ENCODE assay signal across 21 cellular contexts in genomic region chr11:8031248-8032115, GRCh38.
"Had no signal": no experiment of that assay in that cellular context is flagged by ENCODE, and none has a peak within 500 bp of the region (broad histone marks: within the 10 kb centered on the region; RNA-seq: fewer than 3 reads in every experiment).

No MANE protein-coding gene starts in this region.

- H3K27me3 ChIP-seq: ascending aorta, breast epithelium, right lobe of liver, SJSA1, testis, upper lobe of right lung had no signal

- H3K9me3 Mint-ChIP-seq: activated naive CD4-positive, alpha-beta T cell treated with anti-CD3 and anti-CD28 coated beads, Interleukin-2, amount 10 ng/mL, durations not matched to agents 7 days and 5 days; dendritic cell treated with granulocyte-macrophage colony-stimulating factor and Interleukin-4, amounts not matched to agents 40 ng/mL and 50 ng/mL, for 4 days had no signal

- H3K9me3 ChIP-seq: ascending aorta, breast epithelium, esophagus squamous epithelium, right lobe of liver, SJSA1, testis, upper lobe of right lung had no signal

- H3K4me3 ChIP-seq: ascending aorta, breast epithelium, esophagus squamous epithelium, right lobe of liver, SJSA1, testis, upper lobe of right lung had no signal

- FAIRE-seq: endothelial cell of umbilical vein, small intestine had no signal

- H3K27ac Mint-ChIP-seq: activated CD4-positive, alpha-beta T cell treated with anti-CD3 and anti-CD28 coated beads for 36 hours; activated naive CD4-positive, alpha-beta T cell treated with anti-CD3 and anti-CD28 coated beads, Interleukin-2, amount 10 ng/mL, durations not matched to agents 7 days and 5 days; dendritic cell treated with granulocyte-macrophage colony-stimulating factor and Interleukin-4, amounts not matched to agents 40 ng/mL and 50 ng/mL, for 4 days had no signal

- H3K27ac ChIP-seq: ascending aorta, breast epithelium, esophagus squamous epithelium, right lobe of liver, SJSA1, testis, upper lobe of right lung had no signal

- H3K36me3 ChIP-seq: ascending aorta, breast epithelium, esophagus squamous epithelium, right lobe of liver, SJSA1, upper lobe of right lung had no signal

- H3K36me3 Mint-ChIP-seq: activated naive CD4-positive, alpha-beta T cell treated with anti-CD3 and anti-CD28 coated beads, Interleukin-2, amount 10 ng/mL, durations not matched to agents 7 days and 5 days had no signal

- DNase-seq: activated CD4-positive, alpha-beta T cell treated with anti-CD3 and anti-CD28 coated beads for 36 hours; activated CD4-positive, alpha-beta T cell treated with anti-CD3 and anti-CD28 coated beads, Interleukin-2, amount 50 U/mL, for 48 hours; activated effector memory CD4-positive, alpha-beta T cell treated with Interleukin-2 at 50 U/mL for 16 hours; activated naive CD4-positive, alpha-beta T cell treated with anti-CD3 and anti-CD28 coated beads, Interleukin-2, amount 10 ng/mL, durations not matched to agents 7 days and 5 days; activated T-cell treated with anti-CD3 and anti-CD28 coated beads, Interleukin-2, amount 50 U/mL, for 48 hours; cerebellar nuclear complex; effector memory CD4-positive, alpha-beta T cell; esophagus squamous epithelium; left colon; right lobe of liver; small intestine; stimulated activated CD4-positive, alpha-beta T cell treated with anti-CD3 and anti-CD28 coated beads, Interleukin-4, amount 100 ng/mL, for 1 hour; SW 1271; T-helper 2 cell; testis; upper lobe of right lung had no signal

- H3K4me3 Mint-ChIP-seq: activated CD4-positive, alpha-beta T cell treated with anti-CD3 and anti-CD28 coated beads for 36 hours; activated naive CD4-positive, alpha-beta T cell treated with anti-CD3 and anti-CD28 coated beads, Interleukin-2, amount 10 ng/mL, durations not matched to agents 7 days and 5 days; dendritic cell treated with granulocyte-macrophage colony-stimulating factor and Interleukin-4, amounts not matched to agents 40 ng/mL and 50 ng/mL, for 4 days had no signal

- ATAC-seq: activated CD4-positive, alpha-beta T cell treated with anti-CD3 and anti-CD28 coated beads for 36 hours; left colon; right lobe of liver; upper lobe of right lung had no signal

- H3K4me1 ChIP-seq: breast epithelium, right lobe of liver, SJSA1, upper lobe of right lung had no signal
